ENCODE assay signal across 1 cellular context in genomic region chr2:25258814-25259743, GRCh38.
A peak's percentile ranks its signal among the peaks of the same experiment; 100 is the strongest.
TF ChIP-seq lines count a peak whose summit lies in the region.

No MANE protein-coding gene starts in this region.

TF ChIP-seq in H1, 55 proteins besides CTCF, POLR2A, EP300 and RAD21:
- TF ChIP-seq KDM4A (IDR thresholded peaks at IDR 0.05; ENCODE audit: low read depth, low read length, severe bottlenecking) (no peak), SP1 (IDR thresholded peaks at IDR 0.05; ENCODE audit: low read depth, low read length) (no peak), ASH2L (IDR thresholded peaks at IDR 0.05; ENCODE audit: low read length) (peak; percentile 77), RNF2 (IDR thresholded peaks at IDR 0.05; ENCODE audit: borderline replicate concordance, low read depth, low read length, missing control alignments, poor library complexity, severe bottlenecking) (no peak), RBBP5 (IDR thresholded peaks at IDR 0.05; ENCODE audit: borderline replicate concordance, low read depth, low read length) (peak; percentile 91)
